In genomic region chr2:235378944-235379343, GRCh38 we compare ENCODE assay signal across 26 cellular contexts.
"Had no signal": no experiment of that assay in that cellular context is flagged by ENCODE, and none has a peak within 500 bp of the region (broad histone marks: within the 10 kb centered on the region; RNA-seq: fewer than 3 reads in every experiment).

No MANE protein-coding gene starts in this region.

- H3K27me3 ChIP-seq: brain microvascular endothelial cell had no signal

- ATAC-seq: activated CD8-positive, alpha-beta memory T cell treated with anti-CD3 and anti-CD28 coated beads, Interleukin-2, amount 10 ng/mL, durations not matched to agents 7 days and 5 days; activated naive CD8-positive, alpha-beta T cell treated with anti-CD3 and anti-CD28 coated beads, Interleukin-2, amount 50 U/mL, for 24 hours had no signal

- H3K36me3 ChIP-seq: brain microvascular endothelial cell, cardiac muscle cell had no signal

- H3K4me3 ChIP-seq: cardiac muscle cell had no signal

- DNase-seq: activated B cell treated with CpG ODN at 0.5 μM for 24 hours; activated CD4-positive, alpha-beta memory T cell treated with anti-CD3 and anti-CD28 coated beads, Interleukin-2, amount 10 ng/mL, durations not matched to agents 7 days and 5 days; activated CD4-positive, alpha-beta T cell treated with anti-CD3 and anti-CD28 coated beads for 4 hours; activated CD4-positive, alpha-beta T cell treated with anti-CD3 and anti-CD28 coated beads, Interleukin-2, amount 50 U/mL, for 1 hour; activated CD4-positive, CD25-positive, alpha-beta regulatory T cell treated with anti-CD3 and anti-CD28 coated beads, Interleukin-2, amount 50 U/mL, for 72 hours; activated CD8-positive, alpha-beta memory T cell treated with anti-CD3 and anti-CD28 coated beads for 24 hours; activated CD8-positive, alpha-beta memory T cell treated with anti-CD3 and anti-CD28 coated beads, Interleukin-2, amount 10 ng/mL, durations not matched to agents 7 days and 5 days; activated CD8-positive, alpha-beta memory T cell treated with anti-CD3 and anti-CD28 coated beads, Interleukin-2, amount 50 U/mL, for 48 hours; activated effector memory CD4-positive, alpha-beta T cell treated with Interleukin-2 at 50 U/mL for 16 hours; activated naive CD4-positive, alpha-beta T cell treated with anti-CD3 and anti-CD28 coated beads, Interleukin-2, amount 10 ng/mL, durations not matched to agents 7 days and 5 days; activated naive CD8-positive, alpha-beta T cell treated with anti-CD3 and anti-CD28 coated beads, Interleukin-2, amount 50 U/mL, for 24 hours; activated T-cell treated with anti-CD3 and anti-CD28 coated beads, Interleukin-2, amount 50 U/mL, for 48 hours; amniotic stem cell; aorta; brain microvascular endothelial cell; NCI-H1092 treated with DMSO at 0.1 percent for 48 hours; NCI-H1417; NCI-H146; NCI-H1930; NCI-H510A; NCI-H526; NCI-H748 treated with DMSO at 0.1 percent for 48 hours; Right ventricle myocardium superior had no signal

- H3K27ac ChIP-seq: brain microvascular endothelial cell, cardiac muscle cell, KMS-11, VCaP had no signal
